Comparison of ENCODE assay signal across 1 cellular context in the genomic region with DNA sequence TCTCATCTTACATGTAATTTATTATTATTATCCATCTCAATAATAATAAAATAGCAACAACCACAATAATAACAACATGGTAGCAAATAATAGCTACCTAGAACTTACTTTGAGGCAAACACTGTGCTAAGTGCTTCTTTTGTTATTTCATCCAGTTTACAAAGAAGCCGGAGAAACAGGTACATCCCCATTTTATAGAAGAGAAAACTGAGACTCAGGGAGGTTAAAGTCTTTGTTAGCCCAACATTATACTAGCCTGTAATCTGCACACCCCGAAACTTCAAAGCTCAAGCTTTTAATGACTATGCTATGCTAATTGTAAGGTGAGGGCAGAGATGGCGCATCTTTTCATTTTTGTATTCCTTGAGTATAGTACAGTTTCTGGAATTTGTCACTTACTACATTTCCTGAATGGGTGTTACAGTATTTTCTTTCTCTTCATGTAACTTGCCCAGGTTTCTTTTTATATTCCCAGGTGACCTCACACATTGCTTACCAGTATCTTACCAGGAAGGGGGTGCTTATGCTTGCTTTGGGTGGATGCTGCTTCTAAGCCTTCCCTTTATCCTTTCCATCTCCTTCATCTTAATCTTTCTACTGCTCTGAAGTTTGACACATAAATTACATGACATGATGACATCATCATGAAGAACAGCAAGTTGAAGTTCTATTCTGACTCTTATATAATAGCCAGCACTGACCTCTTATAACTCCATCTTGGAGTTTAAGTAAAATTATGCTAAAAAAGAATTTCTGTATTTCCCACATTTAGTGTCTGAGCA.
TF ChIP-seq lines count a peak whose summit lies in the region.

No MANE protein-coding gene starts in this region.

TF ChIP-seq in K562, 482 proteins besides CTCF, POLR2A, EP300 and RAD21 (continued from another document):
- TF ChIP-seq, protein P1, sequence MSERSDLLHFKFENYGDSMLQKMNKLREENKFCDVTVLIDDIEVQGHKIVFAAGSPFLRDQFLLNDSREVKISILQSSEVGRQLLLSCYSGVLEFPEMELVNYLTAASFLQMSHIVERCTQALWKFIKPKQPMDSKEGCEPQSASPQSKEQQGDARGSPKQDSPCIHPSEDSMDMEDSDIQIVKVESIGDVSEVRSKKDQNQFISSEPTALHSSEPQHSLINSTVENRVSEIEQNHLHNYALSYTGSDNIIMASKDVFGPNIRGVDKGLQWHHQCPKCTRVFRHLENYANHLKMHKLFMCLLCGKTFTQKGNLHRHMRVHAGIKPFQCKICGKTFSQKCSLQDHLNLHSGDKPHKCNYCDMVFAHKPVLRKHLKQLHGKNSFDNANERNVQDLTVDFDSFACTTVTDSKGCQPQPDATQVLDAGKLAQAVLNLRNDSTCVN (CRISPR knock-in tag; IDR thresholded peaks at IDR 0.05): no peak
- TF ChIP-seq PRPF4 (IDR thresholded peaks at IDR 0.05; ENCODE audit: insufficient read depth, low read depth, low read length, poor library complexity, severe bottlenecking) (no peak), OTX1 (CRISPR knock-in tag; IDR thresholded peaks at IDR 0.05) (no peak), KAT8 (IDR thresholded peaks at IDR 0.05; ENCODE audit: low read depth) (no peak)
- TF ChIP-seq, protein P2, sequence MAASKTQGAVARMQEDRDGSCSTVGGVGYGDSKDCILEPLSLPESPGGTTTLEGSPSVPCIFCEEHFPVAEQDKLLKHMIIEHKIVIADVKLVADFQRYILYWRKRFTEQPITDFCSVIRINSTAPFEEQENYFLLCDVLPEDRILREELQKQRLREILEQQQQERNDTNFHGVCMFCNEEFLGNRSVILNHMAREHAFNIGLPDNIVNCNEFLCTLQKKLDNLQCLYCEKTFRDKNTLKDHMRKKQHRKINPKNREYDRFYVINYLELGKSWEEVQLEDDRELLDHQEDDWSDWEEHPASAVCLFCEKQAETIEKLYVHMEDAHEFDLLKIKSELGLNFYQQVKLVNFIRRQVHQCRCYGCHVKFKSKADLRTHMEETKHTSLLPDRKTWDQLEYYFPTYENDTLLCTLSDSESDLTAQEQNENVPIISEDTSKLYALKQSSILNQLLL (CRISPR knock-in tag; IDR thresholded peaks at IDR 0.05; ENCODE audit: borderline replicate concordance): no peak
